In the genomic region with DNA sequence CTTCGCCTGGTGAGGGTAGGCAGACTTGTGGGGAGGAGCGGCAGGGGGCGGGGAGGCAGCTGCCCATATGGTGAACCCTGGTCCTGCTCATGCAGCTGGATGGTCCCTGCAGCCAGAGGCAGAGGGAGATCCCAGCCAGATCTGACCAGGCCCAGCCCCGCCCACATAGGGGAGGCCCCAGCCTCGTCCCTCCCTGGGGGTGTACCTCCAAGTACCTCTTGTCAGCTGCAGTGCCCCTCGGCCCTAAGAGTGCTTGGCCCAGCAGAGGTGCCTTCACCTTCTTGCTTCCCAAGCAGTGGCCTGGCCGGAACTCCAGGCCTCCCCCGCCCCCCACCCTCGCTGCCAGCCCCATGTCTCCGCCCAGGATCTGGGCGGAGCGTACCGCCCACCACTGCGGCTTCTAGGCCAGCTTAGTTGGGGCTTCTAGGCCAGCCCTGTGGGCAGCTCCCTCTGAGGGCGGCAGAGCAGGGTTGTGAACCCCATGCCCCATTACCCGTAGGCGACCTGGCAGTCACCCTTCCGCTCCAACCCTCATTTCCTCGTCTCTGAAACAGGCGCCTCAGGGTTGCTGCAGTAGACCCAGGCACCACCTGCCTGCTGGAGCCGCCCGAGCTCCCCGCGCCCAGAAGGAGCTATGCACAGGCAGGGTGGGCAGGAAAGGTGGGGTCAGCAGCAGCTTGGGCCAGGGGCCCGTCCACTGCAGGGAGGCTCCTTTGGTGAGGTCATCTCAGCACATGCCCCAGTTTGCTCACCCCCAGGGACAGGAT, we compare ENCODE assay signal across 9 cellular contexts. TPM values are rescaled to one million over a fixed set of nuclear protein-coding genes. Genes with fewer than 3 reads are reported as not detected.
A peak's percentile ranks its signal among the peaks of the same experiment; 100 is the strongest.
DNase-seq lines count a peak whose midpoint lies in the region; ATAC-seq, FAIRE-seq and TF ChIP-seq lines count a peak whose summit lies in the region.
"Had no signal": no experiment of that assay in that cellular context is flagged by ENCODE, and none has a peak within 500 bp of the region (broad histone marks: within the 10 kb centered on the region; RNA-seq: fewer than 3 reads in every experiment).

A gene with protein sequence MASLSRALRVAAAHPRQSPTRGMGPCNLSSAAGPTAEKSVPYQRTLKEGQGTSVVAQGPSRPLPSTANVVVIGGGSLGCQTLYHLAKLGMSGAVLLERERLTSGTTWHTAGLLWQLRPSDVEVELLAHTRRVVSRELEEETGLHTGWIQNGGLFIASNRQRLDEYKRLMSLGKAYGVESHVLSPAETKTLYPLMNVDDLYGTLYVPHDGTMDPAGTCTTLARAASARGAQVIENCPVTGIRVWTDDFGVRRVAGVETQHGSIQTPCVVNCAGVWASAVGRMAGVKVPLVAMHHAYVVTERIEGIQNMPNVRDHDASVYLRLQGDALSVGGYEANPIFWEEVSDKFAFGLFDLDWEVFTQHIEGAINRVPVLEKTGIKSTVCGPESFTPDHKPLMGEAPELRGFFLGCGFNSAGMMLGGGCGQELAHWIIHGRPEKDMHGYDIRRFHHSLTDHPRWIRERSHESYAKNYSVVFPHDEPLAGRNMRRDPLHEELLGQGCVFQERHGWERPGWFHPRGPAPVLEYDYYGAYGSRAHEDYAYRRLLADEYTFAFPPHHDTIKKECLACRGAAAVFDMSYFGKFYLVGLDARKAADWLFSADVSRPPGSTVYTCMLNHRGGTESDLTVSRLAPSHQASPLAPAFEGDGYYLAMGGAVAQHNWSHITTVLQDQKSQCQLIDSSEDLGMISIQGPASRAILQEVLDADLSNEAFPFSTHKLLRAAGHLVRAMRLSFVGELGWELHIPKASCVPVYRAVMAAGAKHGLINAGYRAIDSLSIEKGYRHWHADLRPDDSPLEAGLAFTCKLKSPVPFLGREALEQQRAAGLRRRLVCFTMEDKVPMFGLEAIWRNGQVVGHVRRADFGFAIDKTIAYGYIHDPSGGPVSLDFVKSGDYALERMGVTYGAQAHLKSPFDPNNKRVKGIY (minus strand): TSS at position 314 of the 767 bp plus-strand sequence. CDS start 4,179 bp downstream, outside the sequence.

- no peak for TF ChIP-seq POLR2A in GM12891 (IDR thresholded peaks at IDR 0.05; ENCODE audit: low read depth, low read length)

- H3K36me3 ChIP-seq in neural progenitor cell (no peaks in the 10 kb centered on the region), urinary bladder (ENCODE audit: insufficient read depth) (no peaks in the 10 kb centered on the region)

- H3K79me2 ChIP-seq in neural progenitor cell (ENCODE audit: low read depth): no peaks in the 10 kb centered on the region

- FAIRE-seq in GM12891 (lab: Jason Lieb, UNC) (peak; percentile 71), RCC 7860 (lab: Jason Lieb, UNC) (no peak)

- H3K27me3 Mint-ChIP-seq in neural progenitor cell (ENCODE audit: insufficient read depth, low read depth): peaks cover 5% of the 10 kb centered on the region

- H3K4me3 Mint-ChIP-seq in neural progenitor cell: peak within 1 kb of the TSS; percentile 77
- H3K4me3 Mint-ChIP-seq: T-helper 1 cell treated with Interleukin-12 subunit alpha and Interleukin-12 subunit beta and Interleukin-4 antibody, amounts not matched to agents 30 μg/mL and 1 μg/mL, for 36 hours had no signal

- H3K27ac ChIP-seq in neural progenitor cell: no peak within 1 kb of the TSS
- H3K27ac ChIP-seq in urinary bladder (ENCODE audit: low read depth): no peak within 1 kb of the TSS

- no peak for ATAC-seq in GM18520 (IDR thresholded peaks at IDR 0.05; ENCODE audit: unreplicated experiment)

- peak within 1 kb of the TSS; percentile 36 for H3K4me3 ChIP-seq in neural progenitor cell
- H3K4me3 ChIP-seq in urinary bladder (ENCODE audit: low read depth, low read length): peak within 1 kb of the TSS; percentile 36

- TF ChIP-seq CTCF in neural progenitor cell (IDR thresholded peaks at IDR 0.05): no peak

- no peaks in the 10 kb centered on the region for H3K27me3 ChIP-seq in neural progenitor cell

- no peaks in the 10 kb centered on the region for H4K20me1 ChIP-seq in neural progenitor cell (ENCODE audit: low read depth)

- no peak within 1 kb of the TSS for H3K9ac ChIP-seq in neural progenitor cell

- DNase-seq in GM12891 (ENCODE audit: insufficient read length, low spot score) (peak; percentile 73), NCI-H2196 (lab: John Stamatoyannopoulos, UW; ENCODE audit: unreplicated experiment) (peak; percentile 70), foreskin melanocyte (peak; percentile 29), neural progenitor cell (ENCODE audit: low spot score) (peak; percentile 84), RCC 7860 (ENCODE audit: low spot score) (no peak)
- peak; percentile 54 for DNase-seq in activated T-cell treated with anti-CD3 and anti-CD28 coated beads, Interleukin-2, amount 50 U/mL, for 1 hour

- H3K36me3 Mint-ChIP-seq in neural progenitor cell: no peaks in the 10 kb centered on the region

- H3K9me3 ChIP-seq in neural progenitor cell (ENCODE audit: low read depth): no peaks in the 10 kb centered on the region

- H3K9me3 Mint-ChIP-seq in neural progenitor cell: no peaks in the 10 kb centered on the region
- H3K9me3 Mint-ChIP-seq: T-helper 1 cell treated with Interleukin-12 subunit alpha and Interleukin-12 subunit beta and Interleukin-4 antibody, amounts not matched to agents 30 μg/mL and 1 μg/mL, for 36 hours had no signal

- peaks cover 19% of the 10 kb centered on the region for H3K4me1 ChIP-seq in neural progenitor cell
- no peaks in the 10 kb centered on the region for H3K4me1 ChIP-seq in urinary bladder (ENCODE audit: insufficient read depth)

- H3K27ac Mint-ChIP-seq in neural progenitor cell: peak within 1 kb of the TSS; percentile 50
- H3K27ac Mint-ChIP-seq: T-helper 1 cell treated with Interleukin-12 subunit alpha and Interleukin-12 subunit beta and Interleukin-4 antibody, amounts not matched to agents 30 μg/mL and 1 μg/mL, for 36 hours had no signal

- H2AFZ ChIP-seq in neural progenitor cell (replicated peaks): peak within 1 kb of the TSS; percentile 81

- H3F3A ChIP-seq in neural progenitor cell (ENCODE audit: low read depth): no peaks in the 10 kb centered on the region

- H3K4me2 ChIP-seq in neural progenitor cell: peak within 1 kb of the TSS; percentile 71

- peaks cover 26% of the 10 kb centered on the region for H3K4me1 Mint-ChIP-seq in neural progenitor cell

- 19% methylated on average over 25 of the region's 25 CpGs for WGBS in urinary bladder

TF ChIP-seq in GM12891, 5 proteins besides CTCF, POLR2A, EP300 and RAD21:
- TF ChIP-seq POLR2AphosphoS5 (IDR thresholded peaks at IDR 0.05; ENCODE audit: low read depth, low read length) (no peak), POU2F2 (IDR thresholded peaks at IDR 0.05; ENCODE audit: low read depth, low read length) (no peak), SPI1 (IDR thresholded peaks at IDR 0.05; ENCODE audit: low read depth, low read length) (no peak), PAX5 (IDR thresholded peaks at IDR 0.05; ENCODE audit: insufficient read depth, low read length, severe bottlenecking) (no peak), TAF1 (IDR thresholded peaks at IDR 0.05; ENCODE audit: low read depth, low read length) (no peak)

RNA-seq across cellular contexts. Expression of the gene that starts here (rescaled TPM):
- polyA plus RNA-seq in GM12891 (2012; ENCODE audit: low read depth, missing spikeins): 0.24 TPM
- total RNA-seq in neural progenitor cell (ENCODE audit: low replicate concordance) (3.9 and 9.2 TPM in 2 replicates), urinary bladder (4.9 TPM)
- polyA plus RNA-seq in urinary bladder: 1.5 TPM
